ENCODE assay signal across 8 cellular contexts in the genomic region with DNA sequence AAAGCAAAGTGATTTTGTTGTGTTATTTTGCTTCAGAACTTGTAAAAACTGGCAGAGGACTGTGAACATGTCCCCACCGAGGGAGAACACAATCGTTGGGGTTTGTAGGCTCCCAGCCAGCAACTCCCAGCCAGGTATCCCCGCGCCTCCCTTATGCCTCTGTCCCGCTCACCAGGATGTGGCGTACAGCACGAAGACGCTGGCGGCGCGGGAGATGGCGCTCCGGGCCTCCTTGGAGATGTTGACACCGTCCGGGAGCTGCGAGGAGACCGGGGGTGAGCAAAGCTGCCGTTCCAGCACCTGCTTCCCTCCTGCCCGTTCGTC. TPM values are rescaled to one million over a fixed set of nuclear protein-coding genes. Genes with fewer than 3 reads are reported as not detected.
A peak's percentile ranks its signal among the peaks of the same experiment; 100 is the strongest.
DNase-seq lines count a peak whose midpoint lies in the region; ATAC-seq lines count a peak whose summit lies in the region.

No MANE protein-coding gene starts in this region.

- intact Hi-C loops in naive thymus-derived CD4-positive, alpha-beta T cell (cut with micrococcal nuclease) = loop anchor here (1.0 to 10.0 kb wide), 21 partner anchors 9 to 1927 kb away; partner anchors contain the start of genes ALAD (in 2 of the 2), CDC26 (in 2 of the 2), FKBP15 (in 2 of the 2) and PRPF4 (in 2 of the 2)

- H3K36me3 Mint-ChIP-seq in central memory CD8-positive, alpha-beta T cell (ENCODE audit: insufficient read depth) = peaks cover 22% of the 10 kb centered on the region
- H3K36me3 Mint-ChIP-seq in naive thymus-derived CD4-positive, alpha-beta T cell = peaks cover 0 to 23% (median 17%) of the 10 kb centered on the region in 5 donors

- no peak for DNase-seq in central memory CD8-positive, alpha-beta T cell (ENCODE audit: low spot score in 2 of 2)
- DNase-seq in naive thymus-derived CD4-positive, alpha-beta T cell = no peak
- DNase-seq in NCI-H187 treated with DMSO at 0.1 percent for 48 hours (lab: John Stamatoyannopoulos, UW) (no peak), pons (ENCODE audit: low spot score) (no peak), SHP77 (lab: John Stamatoyannopoulos, UW) (no peak)

- H3K4me1 ChIP-seq in HUES6 (ENCODE audit: control insufficient read depth, insufficient read depth, low read length) = peaks cover 10% of the 10 kb centered on the region; the same call in 1 of the 2 replicates
- H3K4me1 ChIP-seq in naive thymus-derived CD4-positive, alpha-beta T cell (ENCODE audit: control insufficient read depth in 2 of 2, insufficient read depth in 2 of 2, low read length in 2 of 2) = peaks cover 3 to 9% of the 10 kb centered on the region in 2 donors

- ATAC-seq in GM19438 (IDR thresholded peaks at IDR 0.05; ENCODE audit: low read depth, unreplicated experiment) = peak; percentile 14
- no peak for ATAC-seq in central memory CD8-positive, alpha-beta T cell (replicated peaks; ENCODE audit: extremely low read depth, poor library complexity, severe bottlenecking)
- ATAC-seq in naive thymus-derived CD4-positive, alpha-beta T cell = no peak
- no peak for ATAC-seq in GM21786 (IDR thresholded peaks at IDR 0.05; ENCODE audit: unreplicated experiment)

- CTCF ChIA-PET in naive thymus-derived CD4-positive, alpha-beta T cell (lab: Charles Lee) = interaction anchor here (1.0 to 2.0 kb wide), 9 partner anchors 8 to 246 kb away, joined by 3 to 17 read pairs (median 7); partner anchors contain the start of genes ALAD, CDC26 and PRPF4

- H3K27ac Mint-ChIP-seq in central memory CD8-positive, alpha-beta T cell (ENCODE audit: low read depth) = peak overlapping the region; percentile 96
- peak overlapping the region; percentile 98 to 100 (median 99) for H3K27ac Mint-ChIP-seq in naive thymus-derived CD4-positive, alpha-beta T cell

- no peaks in the 10 kb centered on the region for H3K27me3 Mint-ChIP-seq in central memory CD8-positive, alpha-beta T cell
- H3K27me3 Mint-ChIP-seq in naive thymus-derived CD4-positive, alpha-beta T cell = peaks cover 0 to 2% (median 0%) of the 10 kb centered on the region in 5 donors

- H3K27me3 ChIP-seq in HUES6 (ENCODE audit: control insufficient read depth, insufficient read depth, low read length) = no peaks in the 10 kb centered on the region
- no peaks in the 10 kb centered on the region for H3K27me3 ChIP-seq in naive thymus-derived CD4-positive, alpha-beta T cell (ENCODE audit: control insufficient read depth in 2 of 2, insufficient read depth in 2 of 2, low read length in 2 of 2)

- H3K4me1 Mint-ChIP-seq in central memory CD8-positive, alpha-beta T cell = peaks cover 35% of the 10 kb centered on the region
- peaks cover 20 to 42% (median 31%) of the 10 kb centered on the region in 7 donors for H3K4me1 Mint-ChIP-seq in naive thymus-derived CD4-positive, alpha-beta T cell

- no peaks in the 10 kb centered on the region for H3K9me3 ChIP-seq in HUES6 (ENCODE audit: control insufficient read depth, insufficient read depth, low read depth, low read length)
- no peaks in the 10 kb centered on the region for H3K9me3 ChIP-seq in naive thymus-derived CD4-positive, alpha-beta T cell (ENCODE audit: control insufficient read depth in 2 of 3, low read length in 3 of 3)

- H3K36me3 ChIP-seq in HUES6 (ENCODE audit: control insufficient read depth, insufficient read depth, low read length) = peaks cover 25% of the 10 kb centered on the region
- peaks cover 0 to 24% (median 0%) of the 10 kb centered on the region in 3 experiments for H3K36me3 ChIP-seq in naive thymus-derived CD4-positive, alpha-beta T cell (ENCODE audit: control insufficient read depth in 2 of 3, insufficient read depth in 3 of 3, low read length in 3 of 3)

- H3K9ac ChIP-seq in HUES6 (ENCODE audit: low read length) = peak overlapping the region; percentile 99

- H3K4me3 Mint-ChIP-seq in central memory CD8-positive, alpha-beta T cell = peak overlapping the region; percentile 99
- peak overlapping the region; percentile 94 to 100 (median 98) for H3K4me3 Mint-ChIP-seq in naive thymus-derived CD4-positive, alpha-beta T cell

- peak overlapping the region; percentile 93 for H3K27ac ChIP-seq in HUES6 (ENCODE audit: low read depth, low read length)
- peak overlapping the region; percentile 89 for H3K27ac ChIP-seq in naive thymus-derived CD4-positive, alpha-beta T cell (ENCODE audit: low read depth, low read length)

- H3K9me3 Mint-ChIP-seq in central memory CD8-positive, alpha-beta T cell = no peaks in the 10 kb centered on the region
- H3K9me3 Mint-ChIP-seq in naive thymus-derived CD4-positive, alpha-beta T cell = peaks cover 0 to 4% (median 0%) of the 10 kb centered on the region in 11 donors

- H3K4me3 ChIP-seq in HUES6 (ENCODE audit: low read depth, low read length) = peak overlapping the region; percentile 97
- H3K4me3 ChIP-seq in naive thymus-derived CD4-positive, alpha-beta T cell (ENCODE audit: low read length) = peak overlapping the region; percentile 92

- POLR2A ChIA-PET in naive thymus-derived CD4-positive, alpha-beta T cell (lab: Charles Lee) = interaction anchor here (0.6 to 4.8 kb wide), 23 partner anchors 9 to 1182 kb away, joined by 3 to 29 read pairs (median 4); partner anchors contain the start of genes ALAD, CDC26, FKBP15 and HDHD3

RNA-seq across cellular contexts. Expression of gene POLE3, which starts 0.6 kb away (rescaled TPM):
- total RNA-seq in naive thymus-derived CD4-positive, alpha-beta T cell = 10 to 100 TPM; 38.6 to 65.3 (median 50.9) TPM
- 100 to 1,000 TPM; 131 to 139 TPM for polyA plus RNA-seq in naive thymus-derived CD4-positive, alpha-beta T cell

RNA-seq across cellular contexts. Expression of gene C9orf43, which starts 0.7 kb away (rescaled TPM):
- under 1 TPM; 0.41 to 0.97 (median 0.61) TPM for total RNA-seq in naive thymus-derived CD4-positive, alpha-beta T cell
- under 1 TPM; 0.52 to 0.72 TPM for polyA plus RNA-seq in naive thymus-derived CD4-positive, alpha-beta T cell

RNA-seq across cellular contexts. Expression of gene ALAD, which starts 8.8 kb away (rescaled TPM):
- 10 to 100 TPM; 25.1 to 45.5 (median 39.1) TPM for total RNA-seq in naive thymus-derived CD4-positive, alpha-beta T cell
- polyA plus RNA-seq in naive thymus-derived CD4-positive, alpha-beta T cell = 10 to 100 TPM; 24.2 to 31.4 TPM

RNA-seq across cellular contexts. Expression of gene HDHD3, which starts 33.1 kb away (rescaled TPM):
- total RNA-seq in naive thymus-derived CD4-positive, alpha-beta T cell = 10 to 100 TPM; 11.3 to 32.2 (median 20.5) TPM
- polyA plus RNA-seq in naive thymus-derived CD4-positive, alpha-beta T cell = 10 to 100 TPM; 47.1 to 52.8 TPM

RNA-seq across cellular contexts. Expression of gene RGS3, which starts 53.7 kb away (rescaled TPM):
- total RNA-seq in naive thymus-derived CD4-positive, alpha-beta T cell = 10 to 100 TPM in 3 of 5 experiments, 1 to 10 TPM in 2; 5.8 to 43.4 (median 12.6) TPM
- polyA plus RNA-seq in naive thymus-derived CD4-positive, alpha-beta T cell = 10 to 100 TPM in 1 of 2 donors, 1 to 10 TPM in 1; 4.9 to 11.6 TPM
